8 cellular contexts compared by ENCODE assay signal in genomic region chr2:171158790-171159325, GRCh38. TPM values are rescaled to one million over a fixed set of nuclear protein-coding genes. Genes with fewer than 3 reads are reported as not detected.
DNase-seq lines count a peak whose midpoint lies in the region; ATAC-seq, FAIRE-seq and TF ChIP-seq lines count a peak whose summit lies in the region.

No MANE protein-coding gene starts in this region.

- H3K9me3 ChIP-seq in esophagus (ENCODE audit: control insufficient read depth in 2 of 2, insufficient read depth in 1 of 2, low read depth in 1 of 2, low read length in 1 of 2) (no peaks in the 10 kb centered on the region), prostate gland (no peaks in the 10 kb centered on the region)

- CTCF ChIA-PET in activated naive CD4-positive, alpha-beta T cell treated with anti-CD3 and anti-CD28 coated beads for 36 hours (lab: Charles Lee) = interaction anchor here (0.5 to 2.9 kb wide), 9 partner anchors 12 to 230 kb away, joined by 3 to 21 read pairs (median 5); partner anchors contain the start of gene GORASP2

- intact Hi-C loops in activated naive CD4-positive, alpha-beta T cell treated with anti-CD3 and anti-CD28 coated beads for 36 hours (cut with micrococcal nuclease) = loop anchor here (1.0 to 5.0 kb wide), 10 partner anchors 14 to 275 kb away; partner anchors contain the start of genes DCAF17 and GORASP2
- intact Hi-C loops in prostate gland (cut with DNase I) = loop anchor here (1.0 to 10.0 kb wide), 3 partner anchors 74 to 258 kb away; no protein-coding TSS in a partner anchor

- H3K36me3 Mint-ChIP-seq in activated naive CD4-positive, alpha-beta T cell treated with anti-CD3 and anti-CD28 coated beads for 36 hours (ENCODE audit: low read depth) = peaks cover 4% of the 10 kb centered on the region
- peaks cover 16 to 17% of the 10 kb centered on the region in 2 donors for H3K36me3 Mint-ChIP-seq in activated naive CD4-positive, alpha-beta T cell treated with anti-CD3 and anti-CD28 coated beads, Interleukin-2, amount 50 U/mL, for 72 hours

- TF ChIP-seq CTCF in prostate gland (IDR thresholded peaks at IDR 0.05) = no peak

- TF ChIP-seq POLR2A in prostate gland (IDR thresholded peaks at IDR 0.05) = no peak

- H3K27me3 Mint-ChIP-seq in activated naive CD4-positive, alpha-beta T cell treated with anti-CD3 and anti-CD28 coated beads for 36 hours (ENCODE audit: low read depth) = no peaks in the 10 kb centered on the region

- peak overlapping the region; percentile 90 for H3K4me3 Mint-ChIP-seq in activated naive CD4-positive, alpha-beta T cell treated with anti-CD3 and anti-CD28 coated beads for 36 hours

- peak overlapping the region; percentile 6 for H3K27ac Mint-ChIP-seq in activated naive CD4-positive, alpha-beta T cell treated with anti-CD3 and anti-CD28 coated beads for 36 hours
- peak overlapping the region in 1 of 2 donors; percentile 94 for H3K27ac Mint-ChIP-seq in activated naive CD4-positive, alpha-beta T cell treated with anti-CD3 and anti-CD28 coated beads, Interleukin-2, amount 50 U/mL, for 72 hours

- ATAC-seq in activated naive CD4-positive, alpha-beta T cell treated with anti-CD3 and anti-CD28 coated beads, Interleukin-2, amount 50 U/mL, for 72 hours = no peak
- ATAC-seq in GM19455 (IDR thresholded peaks at IDR 0.05; ENCODE audit: unreplicated experiment) = no peak

- no peak for DNase-seq in activated naive CD4-positive, alpha-beta T cell treated with anti-CD3 and anti-CD28 coated beads for 36 hours
- DNase-seq in activated naive CD4-positive, alpha-beta T cell treated with anti-CD3 and anti-CD28 coated beads, Interleukin-2, amount 50 U/mL, for 72 hours (ENCODE audit: low spot score in 2 of 2) = no peak
- DNase-seq in RCC 7860 (ENCODE audit: low spot score) = no peak
- no peak for DNase-seq in prostate gland (ENCODE audit: low spot score)
- DNase-seq in CD1c-positive myeloid dendritic cell (ENCODE audit: extremely low spot score) = no peak
- DNase-seq in stimulated activated CD4-positive, alpha-beta T cell treated with anti-CD3 and anti-CD28 coated beads, Interleukin-2, amount 100 ng/mL, for 24 hours = no peak

- no peak overlapping the region for H3K27ac ChIP-seq in esophagus (ENCODE audit: low read depth in 2 of 2, low read length in 1 of 2)
- peak overlapping the region; percentile 98 to 99 for H3K27ac ChIP-seq in prostate gland

- H3K4me1 ChIP-seq in esophagus (ENCODE audit: control insufficient read depth in 2 of 2, insufficient read depth in 2 of 2, low read length in 1 of 2) (no peaks in the 10 kb centered on the region), prostate gland (replicated peaks) (no peaks in the 10 kb centered on the region)

- H3K4me3 ChIP-seq in esophagus (ENCODE audit: low read depth in 1 of 2, low read length in 2 of 2) (peak overlapping the region; percentile 75 to 77), prostate gland (peak overlapping the region; percentile 94 to 96)

- H3K4me1 Mint-ChIP-seq in activated naive CD4-positive, alpha-beta T cell treated with anti-CD3 and anti-CD28 coated beads for 36 hours (ENCODE audit: low read depth) = peaks cover 65% of the 10 kb centered on the region

- H3K36me3 ChIP-seq in esophagus (ENCODE audit: control insufficient read depth in 2 of 2, insufficient read depth in 2 of 2, low read length in 1 of 2) (no peaks in the 10 kb centered on the region), prostate gland (no peaks in the 10 kb centered on the region)

- H3K27me3 ChIP-seq in esophagus (ENCODE audit: control insufficient read depth in 1 of 2, insufficient read depth in 2 of 2, low read length in 2 of 2) = no peaks in the 10 kb centered on the region
- no peaks in the 10 kb centered on the region for H3K27me3 ChIP-seq in prostate gland (replicated peaks; ENCODE audit: insufficient read depth)

- 8 to 9% methylated on average over 15 of the region's 15 CpGs for WGBS in esophagus, 2 donors
- WGBS in prostate gland = 3% methylated on average over 15 of the region's 15 CpGs

- H3K9me3 Mint-ChIP-seq in activated naive CD4-positive, alpha-beta T cell treated with anti-CD3 and anti-CD28 coated beads for 36 hours = no peaks in the 10 kb centered on the region
- H3K9me3 Mint-ChIP-seq in activated naive CD4-positive, alpha-beta T cell treated with anti-CD3 and anti-CD28 coated beads, Interleukin-2, amount 50 U/mL, for 72 hours = no peaks in the 10 kb centered on the region

- peak; percentile 29 for FAIRE-seq in RCC 7860 (lab: Jason Lieb, UNC)

RNA-seq across cellular contexts. Expression of gene TLK1, which starts 1.8 kb away (rescaled TPM):
- total RNA-seq in activated naive CD4-positive, alpha-beta T cell treated with anti-CD3 and anti-CD28 coated beads for 36 hours = 10 to 100 TPM; 54.5 to 55.9 TPM
- 10 to 100 TPM; 56.9 to 81.0 TPM for total RNA-seq in activated naive CD4-positive, alpha-beta T cell treated with anti-CD3 and anti-CD28 coated beads, Interleukin-2, amount 50 U/mL, for 72 hours
- polyA plus RNA-seq in esophagus = 10 to 100 TPM in 1 of 2 donors, 1 to 10 TPM in 1; 6.6 to 13.4 TPM
- 10 to 100 TPM; 50.5 to 95.8 TPM for total RNA-seq in prostate gland

Comparison
In these comparisons a context has a peak if more than half of its experiments do, and no peak if none do; other contexts are left out.
1. H3K27ac ChIP-seq: peak in prostate gland (2 of 2); none in esophagus (0 of 2).